Comparison of ENCODE assay signal across 12 cellular contexts in genomic region chr4:78652282-78652876, GRCh38.
DNase-seq lines count a peak whose midpoint lies in the region; ATAC-seq and TF ChIP-seq lines count a peak whose summit lies in the region.
"Had no signal": no experiment of that assay in that cellular context is flagged by ENCODE, and none has a peak within 500 bp of the region (broad histone marks: within the 10 kb centered on the region; RNA-seq: fewer than 3 reads in every experiment).

No MANE protein-coding gene starts in this region.

- no peak overlapping the region for H3K27ac Mint-ChIP-seq in CD14-positive monocyte
- H3K27ac Mint-ChIP-seq: activated CD8-positive, alpha-beta memory T cell treated with anti-CD3 and anti-CD28 coated beads, Interleukin-2, amount 10 ng/mL, durations not matched to agents 7 days and 5 days; T-cell had no signal

- H3K4me1 ChIP-seq in breast epithelium, result peaks cover 0 to 3% of the 10 kb centered on the region in 2 donors

- H3K27me3 ChIP-seq in breast epithelium, result no peaks in the 10 kb centered on the region

- H3K9me3 Mint-ChIP-seq in CD14-positive monocyte, result no peaks in the 10 kb centered on the region
- H3K9me3 Mint-ChIP-seq: T-cell had no signal

- H3K9me3 ChIP-seq in breast epithelium, result no peaks in the 10 kb centered on the region

- no peaks in the 10 kb centered on the region for H3K36me3 ChIP-seq in breast epithelium

- ATAC-seq in left ventricle myocardium superior (peak; percentile 81), GM21526 (IDR thresholded peaks at IDR 0.05; ENCODE audit: low FRiP score, unreplicated experiment) (no peak)
- ATAC-seq: activated CD8-positive, alpha-beta memory T cell treated with anti-CD3 and anti-CD28 coated beads, Interleukin-2, amount 10 ng/mL, durations not matched to agents 7 days and 5 days; GM12878; T-cell had no signal

- in situ Hi-C loops in GM13977 (cut with MboI; ENCODE audit: low pct_unique_long_range_greater_than_20kb, low sequenced_read_pairs, unreplicated experiment), result no loop called here

- H3K4me3 ChIP-seq in LNCaP clone FGC (ENCODE audit: low read depth, low read length) (no peak overlapping the region), breast epithelium (no peak overlapping the region)
- H3K4me3 ChIP-seq: GM12878 had no signal

- H3K27me3 Mint-ChIP-seq in CD14-positive monocyte (ENCODE audit: low read depth in 3 of 3), result peaks cover 0 to 2% (median 0%) of the 10 kb centered on the region in 3 donors
- H3K27me3 Mint-ChIP-seq: T-cell had no signal

- no peak for TF ChIP-seq POLR2A in breast epithelium (IDR thresholded peaks at IDR 0.05)

- H3K4me1 Mint-ChIP-seq in CD14-positive monocyte, result peaks cover 75% of the 10 kb centered on the region

- peak; percentile 81 for DNase-seq in LNCaP clone FGC (ENCODE audit: low read depth)
- DNase-seq in breast epithelium (ENCODE audit: low spot score in 2 of 2), result peak; percentile 48 to 55
- no peak for DNase-seq in left ventricle myocardium superior
- peak; percentile 88 for DNase-seq in putamen (ENCODE audit: low spot score)
- DNase-seq in HK-2 (ENCODE audit: unreplicated experiment), result no peak
- no peak for DNase-seq in CD14-positive monocyte (ENCODE audit: low spot score)
- DNase-seq in GM13977 (ENCODE audit: low spot score), result no peak
- DNase-seq: activated CD8-positive, alpha-beta memory T cell treated with anti-CD3 and anti-CD28 coated beads, Interleukin-2, amount 10 ng/mL, durations not matched to agents 7 days and 5 days; NCI-H524; T-cell had no signal

- H3K36me3 Mint-ChIP-seq in CD14-positive monocyte, result peaks cover 1 to 4% of the 10 kb centered on the region in 2 donors
- H3K36me3 Mint-ChIP-seq: T-cell had no signal

- TF ChIP-seq CTCF in LNCaP clone FGC (IDR thresholded peaks at IDR 0.05; ENCODE audit: control insufficient read depth, extremely low read depth, insufficient read depth), result no peak
- no peak for TF ChIP-seq CTCF in breast epithelium (IDR thresholded peaks at IDR 0.05)
- TF ChIP-seq CTCF in CD14-positive monocyte (IDR thresholded peaks at IDR 0.05), result no peak
- no peak for TF ChIP-seq CTCF in GM13977 (IDR thresholded peaks at IDR 0.05; ENCODE audit: extremely low read depth, insufficient read depth, missing control alignments)

- H3K4me3 Mint-ChIP-seq in CD14-positive monocyte, result no peak overlapping the region
- H3K4me3 Mint-ChIP-seq: activated CD8-positive, alpha-beta memory T cell treated with anti-CD3 and anti-CD28 coated beads, Interleukin-2, amount 10 ng/mL, durations not matched to agents 7 days and 5 days; T-cell had no signal

- H3K27ac ChIP-seq in breast epithelium, result peak overlapping the region; percentile 50 to 67

- intact Hi-C loops in breast epithelium (cut with DNase I; ENCODE audit: low total_unique reads) (no loop called here), left ventricle myocardium superior (cut with micrococcal nuclease) (no loop called here), CD14-positive monocyte (cut with micrococcal nuclease) (no loop called here)

Comparison
In these comparisons a context has a peak if more than half of its experiments do, and no peak if none do; other contexts are left out.
1. DNase-seq: peak in LNCaP clone FGC (single experiment), breast epithelium (2 of 2) and putamen (single experiment); none in left ventricle myocardium superior (single experiment), HK-2 (single experiment), CD14-positive monocyte (single experiment) and GM13977 (single experiment).